ENCODE assay signal across 12 cellular contexts in the genomic region with DNA sequence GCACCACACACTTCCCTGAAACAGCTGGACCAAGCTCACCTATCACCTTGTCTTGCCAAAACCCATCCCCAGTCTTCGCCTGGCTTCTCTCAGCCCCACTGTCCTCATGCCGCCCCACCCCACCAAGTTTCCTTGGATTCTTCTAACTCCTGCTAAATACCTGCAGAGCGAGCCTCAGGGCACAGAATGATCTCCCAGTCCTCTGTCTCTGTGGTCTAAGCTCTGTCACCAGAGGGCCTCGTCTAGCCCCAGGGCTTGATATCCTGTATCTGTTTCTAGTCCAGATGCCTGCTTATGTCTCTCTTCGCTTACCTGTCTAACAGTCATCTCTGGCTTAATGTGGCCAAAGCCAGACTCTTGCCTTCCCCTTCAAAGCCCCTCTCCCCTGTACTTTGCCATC. TPM values are rescaled to one million over a fixed set of nuclear protein-coding genes. Genes with fewer than 3 reads are reported as not detected.
DNase-seq lines count a peak whose midpoint lies in the region; ATAC-seq, FAIRE-seq and TF ChIP-seq lines count a peak whose summit lies in the region.
"Had no signal": no experiment of that assay in that cellular context is flagged by ENCODE, and none has a peak within 500 bp of the region (broad histone marks: within the 10 kb centered on the region; RNA-seq: fewer than 3 reads in every experiment).

No MANE protein-coding gene starts in this region.

- ATAC-seq in body of pancreas (no peak), GM21576 (IDR thresholded peaks at IDR 0.05; ENCODE audit: unreplicated experiment) (no peak), HG03571 (IDR thresholded peaks at IDR 0.05; ENCODE audit: unreplicated experiment) (no peak)

- H3K9ac ChIP-seq in Karpas-422 (ENCODE audit: low read length) (0 out of 2 replicates have a peak overlapping the region, but pooled peaks have one; percentile 31), neuronal stem cell (ENCODE audit: low read depth, low read length, poor library complexity) (peak overlapping the region; percentile 38)

- H2AFZ ChIP-seq in Karpas-422 (ENCODE audit: low read length) (no peak overlapping the region), neuronal stem cell (ENCODE audit: low read length) (no peak overlapping the region), osteoblast (ENCODE audit: low read length) (no peak overlapping the region)

- H3K27me3 ChIP-seq in Karpas-422 (ENCODE audit: low read length) (no peaks in the 10 kb centered on the region), body of pancreas (no peaks in the 10 kb centered on the region), neuronal stem cell (ENCODE audit: control insufficient read depth in 3 of 3, insufficient read depth in 3 of 3, low read depth in 1 of 3, low read length in 3 of 3) (no peaks in the 10 kb centered on the region), osteoblast (ENCODE audit: insufficient read depth, low read length) (no peaks in the 10 kb centered on the region)
- H3K27me3 ChIP-seq: tibial nerve had no signal

- no peaks in the 10 kb centered on the region for H3K9me2 ChIP-seq in Karpas-422 (replicated peaks; ENCODE audit: insufficient read depth, low read length)

- no peak overlapping the region for H3K4me3 Mint-ChIP-seq in Calu3 (ENCODE audit: low read depth, unreplicated experiment)

- H3K79me2 ChIP-seq in Karpas-422 (ENCODE audit: low read length) (peaks cover 84% of the 10 kb centered on the region), osteoblast (ENCODE audit: insufficient read depth, low read length) (peaks cover 82% of the 10 kb centered on the region)

- H3K4me3 ChIP-seq in Karpas-422 (ENCODE audit: low read length): no peak overlapping the region
- H3K4me3 ChIP-seq in body of pancreas: no peak overlapping the region
- H3K4me3 ChIP-seq in neuronal stem cell (ENCODE audit: low read length in 2 of 2): no peak overlapping the region
- no peak overlapping the region for H3K4me3 ChIP-seq in osteoblast (ENCODE audit: insufficient read depth, low read length)
- H3K4me3 ChIP-seq: tibial nerve had no signal

- 76 to 81% methylated on average over 5 of the region's 5 CpGs for WGBS in body of pancreas, 2 donors
- WGBS in neuronal stem cell (ENCODE audit: extremely low coverage in 2 of 2, insufficient read length in 2 of 2, insufficient replicate concordance in 1 of 2), 2 donors: no CpG with 5 or more reads among the region's 5 CpGs

- no peak overlapping the region for H4K8ac ChIP-seq in neuronal stem cell (ENCODE audit: low read depth, low read length)

- no peak for FAIRE-seq in RCC 7860 (lab: Jason Lieb, UNC)

- H3K23ac ChIP-seq in neuronal stem cell (ENCODE audit: low read depth, low read length, poor library complexity): peak overlapping the region; percentile 67

- H2AK5ac ChIP-seq in neuronal stem cell (ENCODE audit: low read depth, low read length): no peak overlapping the region

- peaks cover 27% of the 10 kb centered on the region for H3K36me3 Mint-ChIP-seq in Calu3 (ENCODE audit: insufficient read depth, unreplicated experiment)

- no peak overlapping the region for H2BK120ac ChIP-seq in neuronal stem cell (ENCODE audit: low read depth, low read length)

- H3K27me3 Mint-ChIP-seq in Calu3 (ENCODE audit: unreplicated experiment): no peaks in the 10 kb centered on the region

- BruUV-seq in Calu3 (replicated peaks; lab: Mats Ljungman, UMichigan): no TSS peak

- DNase-seq in Calu3 (no peak), Karpas-422 (peak; percentile 45), body of pancreas (no peak), neuronal stem cell (ENCODE audit: low spot score) (no peak), osteoblast (ENCODE audit: insufficient read length, low spot score, missing footprints) (no peak), RCC 7860 (ENCODE audit: low spot score) (no peak)
- DNase-seq: DMS53; MM.1S; stimulated activated CD4-positive, alpha-beta T cell treated with anti-CD3 and anti-CD28 coated beads, Interleukin-4, amount 100 ng/mL, for 4 hours had no signal

- no peak for TF ChIP-seq POLR2A in body of pancreas (IDR thresholded peaks at IDR 0.05)

- TF ChIP-seq CTCF in Calu3 (IDR thresholded peaks at IDR 0.05; ENCODE audit: unreplicated experiment) (no peak), body of pancreas (IDR thresholded peaks at IDR 0.05) (no peak), osteoblast (IDR thresholded peaks at IDR 0.05; ENCODE audit: extremely low read depth, low read depth, low read length) (no peak)

- no peak overlapping the region for H3K14ac ChIP-seq in neuronal stem cell (ENCODE audit: low read length)

- H2BK15ac ChIP-seq in neuronal stem cell (ENCODE audit: low read length): no peak overlapping the region

- H2BK12ac ChIP-seq in neuronal stem cell (ENCODE audit: low read length): no peak overlapping the region

- peaks cover 58% of the 10 kb centered on the region for H3K4me1 Mint-ChIP-seq in Calu3 (ENCODE audit: low read depth, unreplicated experiment)

- H4K20me1 ChIP-seq in Karpas-422 (ENCODE audit: insufficient read depth, low read depth, low read length): peaks cover 68% of the 10 kb centered on the region
- H4K20me1 ChIP-seq in osteoblast (ENCODE audit: insufficient read depth, low read length): peaks cover 77% of the 10 kb centered on the region

- H4K91ac ChIP-seq in neuronal stem cell (ENCODE audit: low read depth, low read length, poor library complexity): no peak overlapping the region

- peaks cover 25% of the 10 kb centered on the region for H3K79me1 ChIP-seq in neuronal stem cell (ENCODE audit: low read depth, low read length)

- H3K4me1 ChIP-seq in Karpas-422 (ENCODE audit: low read length) (peaks cover 82% of the 10 kb centered on the region), body of pancreas (peaks cover 75% of the 10 kb centered on the region), neuronal stem cell (ENCODE audit: control insufficient read depth in 2 of 2, insufficient read depth in 1 of 2, low read depth in 1 of 2, low read length in 2 of 2) (peaks cover 0 to 4% of the 10 kb centered on the region in 2 donors), osteoblast (ENCODE audit: insufficient read depth, low read length) (peaks cover 9% of the 10 kb centered on the region)

- H3K27ac Mint-ChIP-seq in Calu3 (ENCODE audit: unreplicated experiment): peak overlapping the region; percentile 17

- H3K4me2 ChIP-seq in Karpas-422 (ENCODE audit: low read depth, low read length, poor library complexity, severe bottlenecking) (peak overlapping the region; percentile 12), neuronal stem cell (ENCODE audit: insufficient read depth, low read length, poor library complexity, severe bottlenecking) (no peak overlapping the region), osteoblast (ENCODE audit: insufficient read depth, low read length) (no peak overlapping the region)

- peak overlapping the region; percentile 92 for H3K27ac ChIP-seq in Karpas-422 (ENCODE audit: low read length)
- peak overlapping the region in 3 of 4 donors; percentile 39 to 81 (median 48) for H3K27ac ChIP-seq in body of pancreas
- H3K27ac ChIP-seq in neuronal stem cell (replicated peaks; ENCODE audit: low read length): no peak overlapping the region
- no peak overlapping the region for H3K27ac ChIP-seq in osteoblast (ENCODE audit: low read depth, low read length)
- H3K27ac ChIP-seq: tibial nerve had no signal

- H3K18ac ChIP-seq in neuronal stem cell (ENCODE audit: low read length): no peak overlapping the region

- no peak overlapping the region for H3K4ac ChIP-seq in neuronal stem cell (ENCODE audit: low read length)

- H3K36me3 ChIP-seq in Karpas-422 (ENCODE audit: insufficient read depth, low read length) (peaks cover 35% of the 10 kb centered on the region), body of pancreas (replicated peaks in 1 of 2; ENCODE audit: insufficient read depth in 1 of 2, low read depth in 2 of 2) (no peaks in the 10 kb centered on the region), neuronal stem cell (replicated peaks in 1 of 2; ENCODE audit: control insufficient read depth in 2 of 2, insufficient read depth in 2 of 2, low read length in 2 of 2) (peaks cover 21 to 62% of the 10 kb centered on the region in 2 donors), osteoblast (ENCODE audit: insufficient read depth, low read length) (peaks cover 7% of the 10 kb centered on the region)

- CTCF ChIA-PET in Calu3 (lab: Charles Lee): interaction anchor here (1.3 kb wide), 1 partner anchor 31 kb away, joined by 3 read pairs; no protein-coding TSS in a partner anchor

- H3K9me3 ChIP-seq in Karpas-422 (ENCODE audit: low read length) (no peaks in the 10 kb centered on the region), body of pancreas (no peaks in the 10 kb centered on the region), neuronal stem cell (replicated peaks in 1 of 2; ENCODE audit: control insufficient read depth in 2 of 2, insufficient read depth in 1 of 2, low read depth in 1 of 2, low read length in 2 of 2) (peaks cover 4 to 10% of the 10 kb centered on the region in 2 donors), osteoblast (ENCODE audit: low read depth, low read length) (no peaks in the 10 kb centered on the region)
- H3K9me3 ChIP-seq: tibial nerve had no signal

- H2BK5ac ChIP-seq in neuronal stem cell (ENCODE audit: low read length): peak overlapping the region; percentile 35

- intact Hi-C loops in Calu3 (cut with micrococcal nuclease; ENCODE audit: unreplicated experiment): no loop called here
- intact Hi-C loops in body of pancreas (cut with DNase I): no loop called here

- no peaks in the 10 kb centered on the region for H3K9me3 Mint-ChIP-seq in Calu3 (ENCODE audit: low read depth, unreplicated experiment)

RNA-seq across cellular contexts. Expression of a gene that starts 9.7 kb away (rescaled TPM):
- total RNA-seq in Calu3 (2022) (47.3 and 47.5 TPM in 2 replicates), body of pancreas (10 to 100 TPM; 25.4 to 67.2 TPM), osteoblast (17.4 and 20.6 TPM in 2 replicates)
- 40.2 and 83.5 TPM in 2 replicates for total RNA-seq in Karpas-422 (2014; rRNA removed; shearing (Covaris generic); ENCODE audit: low replicate concordance)
- polyA plus RNA-seq in neuronal stem cell (2013, experiment 1 of 2): 56.1 TPM
- polyA plus RNA-seq in neuronal stem cell (2013, experiment 2 of 2): 55.5 TPM

RNA-seq across cellular contexts. Expression of a gene that starts 12.7 kb away (rescaled TPM):
- 115 and 143 TPM in 2 replicates for total RNA-seq in Calu3 (2022)
- 60.5 and 133 TPM in 2 replicates for total RNA-seq in Karpas-422 (2014; rRNA removed; shearing (Covaris generic); ENCODE audit: low replicate concordance)
- 100 to 1,000 TPM in 1 of 2 donors, 10 to 100 TPM in 1; 98.8 to 151 TPM for total RNA-seq in body of pancreas
- polyA plus RNA-seq in neuronal stem cell (2013, experiment 1 of 2): 5.9 TPM
- 6.2 TPM for polyA plus RNA-seq in neuronal stem cell (2013, experiment 2 of 2)
- total RNA-seq in osteoblast: 2.1 and 4.3 TPM in 2 replicates

Comparison
In these comparisons a context has a peak if more than half of its experiments do, and no peak if none do; other contexts are left out.
1. H3K27ac ChIP-seq: peak in Karpas-422 (single experiment) and body of pancreas (3 of 4); none in neuronal stem cell (single experiment) and osteoblast (single experiment).
2. RNA of a gene that starts 12.7 kb away (total RNA-seq): 98.8 to 151 TPM in body of pancreas, 115 to 143 TPM in Calu3 and 60.5 to 133 TPM in Karpas-422; 2.1 to 4.3 TPM in osteoblast; every median in the first group is over 10 times any median in the second.